21 cellular contexts compared by ENCODE assay signal in the genomic region with DNA sequence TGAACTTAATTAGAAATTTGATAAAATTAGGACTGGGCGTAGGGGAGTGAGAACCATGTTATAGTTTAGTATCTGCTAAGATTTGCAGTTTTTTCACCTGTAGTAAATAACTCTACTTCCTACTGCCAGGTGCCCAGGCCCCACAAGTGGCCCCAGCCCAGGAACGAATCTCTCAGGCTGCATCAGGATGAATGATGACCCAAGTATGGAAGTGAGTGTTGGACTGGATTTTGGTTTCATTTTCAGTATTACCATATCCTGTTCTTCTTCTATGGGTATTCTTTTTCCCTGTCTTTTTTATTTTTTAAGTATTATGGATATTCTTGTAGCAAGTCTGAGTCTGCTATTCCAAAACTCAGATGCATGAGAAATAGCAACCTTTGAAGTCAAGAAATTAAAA.
DNase-seq lines count a peak whose midpoint lies in the region; ATAC-seq, FAIRE-seq and TF ChIP-seq lines count a peak whose summit lies in the region.
"Had no signal": no experiment of that assay in that cellular context is flagged by ENCODE, and none has a peak within 500 bp of the region (broad histone marks: within the 10 kb centered on the region; RNA-seq: fewer than 3 reads in every experiment).

No MANE protein-coding gene starts in this region.

- H4K20me1 ChIP-seq in HepG2 (ENCODE audit: insufficient read depth, low read length) (no peaks in the 10 kb centered on the region), OCI-LY7 (ENCODE audit: insufficient read depth, low read length) (peaks cover 20% of the 10 kb centered on the region; the same call in 1 of the 2 replicates), neural progenitor cell (ENCODE audit: low read depth) (no peaks in the 10 kb centered on the region)

- TF ChIP-seq EP300 in HepG2 (IDR thresholded peaks at IDR 0.05; ENCODE audit: low read depth in 2 of 2, low read length in 2 of 2) (no peak), HepG2 (CRISPR knock-in tag; IDR thresholded peaks at IDR 0.05; ENCODE audit: borderline replicate concordance) (no peak)

- H3K27ac ChIP-seq in right lobe of liver: no peak overlapping the region
- H3K27ac ChIP-seq in HepG2 (ENCODE audit: extremely low read length, insufficient read depth, low read length): no peak overlapping the region
- peak overlapping the region; percentile 6 for H3K27ac ChIP-seq in OCI-LY7 (ENCODE audit: low read depth, low read length, poor library complexity, severe bottlenecking)
- H3K27ac ChIP-seq in foreskin keratinocyte: no peak overlapping the region
- no peak overlapping the region for H3K27ac ChIP-seq in neural progenitor cell
- H3K27ac ChIP-seq: breast epithelium, thoracic aorta had no signal

- H3K4me2 ChIP-seq in HepG2 (ENCODE audit: low read depth, low read length): no peak overlapping the region
- no peak overlapping the region for H3K4me2 ChIP-seq in OCI-LY7 (ENCODE audit: low read length)
- no peak overlapping the region for H3K4me2 ChIP-seq in neural progenitor cell

- H2AFZ ChIP-seq in HepG2 (ENCODE audit: low read length): no peak overlapping the region
- no peak overlapping the region for H2AFZ ChIP-seq in OCI-LY7 (ENCODE audit: low read length)
- H2AFZ ChIP-seq in neural progenitor cell (replicated peaks): no peak overlapping the region

- no peak overlapping the region for H3K4me3 Mint-ChIP-seq in neural progenitor cell
- H3K4me3 Mint-ChIP-seq: nephron; stimulated activated naive B cell treated with anti-CD40 and anti-IgM and Interleukin-4, amounts not matched to agents 10 μg/mL and 1 μg/mL and 100 μg/mL, for 72 hours had no signal

- no peaks in the 10 kb centered on the region for H3K9me3 Mint-ChIP-seq in neural progenitor cell
- H3K9me3 Mint-ChIP-seq: CD4-positive, alpha-beta memory T cell; nephron had no signal

- H3K79me2 ChIP-seq in HepG2 (ENCODE audit: insufficient read depth, low read length) (no peaks in the 10 kb centered on the region), OCI-LY7 (ENCODE audit: insufficient read depth, low read depth, low read length) (peaks cover 100% of the 10 kb centered on the region), neural progenitor cell (ENCODE audit: low read depth) (no peaks in the 10 kb centered on the region)

- intact Hi-C loops in right lobe of liver (cut with DNase I) (no loop called here), HepG2 (cut with micrococcal nuclease; ENCODE audit: unreplicated experiment) (no loop called here), OCI-LY7 (cut with micrococcal nuclease; ENCODE audit: unreplicated experiment) (no loop called here)

- ATAC-seq in right lobe of liver (peak; percentile 36 to 65 (median 56)), HepG2 (no peak), foreskin keratinocyte (peak; percentile 43), GM21723 (IDR thresholded peaks at IDR 0.05; ENCODE audit: unreplicated experiment) (no peak), HG02759 (IDR thresholded peaks at IDR 0.05; ENCODE audit: unreplicated experiment) (no peak)
- ATAC-seq: stimulated activated naive B cell treated with anti-CD40 and anti-IgM and Interleukin-4, amounts not matched to agents 10 μg/mL and 1 μg/mL and 100 μg/mL, for 72 hours had no signal

- FAIRE-seq in HepG2 (lab: Jason Lieb, UNC) (no peak), GM12892 (lab: Jason Lieb, UNC) (no peak)
- FAIRE-seq: endothelial cell of umbilical vein, keratinocyte had no signal

- in situ Hi-C loops in HepG2 (cut with HindIII; ENCODE audit: extremely low pct_ligation_motif_present, low pct_unique_long_range_greater_than_20kb): no loop called here

- BruUV-seq in HepG2 (replicated peaks; lab: Mats Ljungman, UMichigan) (no TSS peak), OCI-LY7 (replicated peaks; lab: Mats Ljungman, UMichigan) (no TSS peak)

- H3K36me3 Mint-ChIP-seq in neural progenitor cell: no peaks in the 10 kb centered on the region

- 47% methylated on average over 2 of the region's 2 CpGs for WGBS in right lobe of liver (ENCODE audit: insufficient coverage, low coverage, low lambda C conversion rate, missing lambda C conversion rate)
- WGBS in HepG2 (ENCODE audit: low lambda C conversion rate): 58% methylated on average over 2 of the region's 2 CpGs

- H3K4me1 Mint-ChIP-seq in neural progenitor cell: no peaks in the 10 kb centered on the region
- H3K4me1 Mint-ChIP-seq: nephron had no signal

- TF ChIP-seq CTCF in right lobe of liver (IDR thresholded peaks at IDR 0.05) (no peak), HepG2 (CRISPR knock-in tag; IDR thresholded peaks at IDR 0.05) (no peak), OCI-LY7 (conservative IDR thresholded peaks at IDR 0.05; ENCODE audit: low read length) (no peak), foreskin keratinocyte (conservative IDR thresholded peaks at IDR 0.05) (no peak), neural progenitor cell (IDR thresholded peaks at IDR 0.05) (no peak)

- peaks cover 2% of the 10 kb centered on the region for H3K27me3 Mint-ChIP-seq in neural progenitor cell (ENCODE audit: insufficient read depth, low read depth)
- H3K27me3 Mint-ChIP-seq: CD4-positive, alpha-beta memory T cell; stimulated activated naive B cell treated with anti-CD40 and anti-IgM and Interleukin-4, amounts not matched to agents 10 μg/mL and 1 μg/mL and 100 μg/mL, for 72 hours had no signal

- H3K36me3 ChIP-seq in right lobe of liver (no peaks in the 10 kb centered on the region), HepG2 (replicated peaks in 1 of 2; ENCODE audit: control insufficient read depth in 1 of 2, insufficient read depth in 2 of 2, low read length in 2 of 2) (no peaks in the 10 kb centered on the region), OCI-LY7 (ENCODE audit: insufficient read depth, low read length) (peaks cover 100% of the 10 kb centered on the region), neural progenitor cell (no peaks in the 10 kb centered on the region)
- H3K36me3 ChIP-seq: breast epithelium, thoracic aorta had no signal

- CTCF ChIA-PET in HepG2 (lab: Yijun Ruan, JAX; ENCODE audit: low intra/inter-chr PET ratio, low total read pairs): no interaction called here
- CTCF ChIA-PET in OCI-LY7 (lab: Charles Lee; ENCODE audit: unreplicated experiment): no interaction called here

- H3K27ac Mint-ChIP-seq in neural progenitor cell: no peak overlapping the region
- H3K27ac Mint-ChIP-seq: nephron had no signal

- H3K27me3 ChIP-seq in right lobe of liver (no peaks in the 10 kb centered on the region), HepG2 (ENCODE audit: control insufficient read depth in 1 of 2, insufficient read depth in 2 of 2, low read length in 2 of 2) (no peaks in the 10 kb centered on the region; a peak in 1 of 5 replicates), foreskin keratinocyte (no peaks in the 10 kb centered on the region), neural progenitor cell (no peaks in the 10 kb centered on the region)
- H3K27me3 ChIP-seq: breast epithelium had no signal

- no peak for DNase-seq in right lobe of liver
- DNase-seq in HepG2 (ENCODE audit: low spot score): no peak
- DNase-seq in OCI-LY7 (ENCODE audit: low spot score): no peak
- no peak for DNase-seq in foreskin keratinocyte
- DNase-seq in GM12892 (ENCODE audit: insufficient read length): no peak
- no peak for DNase-seq in neural progenitor cell (ENCODE audit: low spot score)
- DNase-seq: activated CD4-positive, alpha-beta T cell treated with anti-CD3 and anti-CD28 coated beads, Interleukin-2, amount 50 U/mL, for 4 hours; activated gamma-delta T cell treated with Interleukin-2 at 50 U/mL for 16 hours; CD4-positive, alpha-beta memory T cell; DMS79 treated with DMSO at 0.1 percent for 48 hours; foreskin melanocyte; NCI-H187; posterior cingulate gyrus; stimulated activated naive B cell treated with anti-CD40 and anti-IgM and Interleukin-4, amounts not matched to agents 10 μg/mL and 1 μg/mL and 100 μg/mL, for 72 hours had no signal

- TF ChIP-seq RAD21 in HepG2 (CRISPR knock-in tag; IDR thresholded peaks at IDR 0.05): no peak

- H3K4me1 ChIP-seq in right lobe of liver (no peaks in the 10 kb centered on the region), HepG2 (ENCODE audit: insufficient read depth, low read length) (no peaks in the 10 kb centered on the region), OCI-LY7 (ENCODE audit: insufficient read depth, low read length, poor library complexity, severe bottlenecking) (peaks cover 12% of the 10 kb centered on the region), foreskin keratinocyte (no peaks in the 10 kb centered on the region), neural progenitor cell (peaks cover 1% of the 10 kb centered on the region)
- H3K4me1 ChIP-seq: breast epithelium had no signal

- POLR2A ChIA-PET in HepG2 (lab: Yijun Ruan, JAX) (no interaction called here), OCI-LY7 (lab: Charles Lee) (no interaction called here)

- H3K4me3 ChIP-seq in right lobe of liver (no peak overlapping the region), HepG2 (replicated peaks in 1 of 3; ENCODE audit: insufficient read depth in 1 of 3, low read depth in 2 of 3, low read length in 3 of 3) (no peak overlapping the region), OCI-LY7 (ENCODE audit: low read depth, low read length, poor library complexity, severe bottlenecking) (no peak overlapping the region), neural progenitor cell (no peak overlapping the region)
- H3K4me3 ChIP-seq: breast epithelium, thoracic aorta had no signal

- H3K9me3 ChIP-seq in right lobe of liver (no peaks in the 10 kb centered on the region), HepG2 (ENCODE audit: low read length) (no peaks in the 10 kb centered on the region), OCI-LY7 (ENCODE audit: low read length) (no peaks in the 10 kb centered on the region), neural progenitor cell (ENCODE audit: low read depth) (no peaks in the 10 kb centered on the region)
- H3K9me3 ChIP-seq: breast epithelium, thoracic aorta had no signal

- H3F3A ChIP-seq in neural progenitor cell (ENCODE audit: low read depth): no peaks in the 10 kb centered on the region

- TF ChIP-seq POLR2A in right lobe of liver (IDR thresholded peaks at IDR 0.05) (no peak), HepG2 (IDR thresholded peaks at IDR 0.05; ENCODE audit: insufficient read depth in 1 of 2, low read depth in 2 of 2, low read length in 2 of 2) (no peak), GM12892 (IDR thresholded peaks at IDR 0.05; ENCODE audit: low read depth, low read length) (no peak)

- H3K9me2 ChIP-seq in OCI-LY7 (ENCODE audit: insufficient read depth, low read length): no peaks in the 10 kb centered on the region

- H3K9ac ChIP-seq in HepG2 (ENCODE audit: insufficient read depth, low read depth, low read length) (no peak overlapping the region), neural progenitor cell (no peak overlapping the region)

TF ChIP-seq in HepG2, 621 proteins besides CTCF, POLR2A, EP300 and RAD21 (continues in another document):
- TF ChIP-seq, protein P1, sequence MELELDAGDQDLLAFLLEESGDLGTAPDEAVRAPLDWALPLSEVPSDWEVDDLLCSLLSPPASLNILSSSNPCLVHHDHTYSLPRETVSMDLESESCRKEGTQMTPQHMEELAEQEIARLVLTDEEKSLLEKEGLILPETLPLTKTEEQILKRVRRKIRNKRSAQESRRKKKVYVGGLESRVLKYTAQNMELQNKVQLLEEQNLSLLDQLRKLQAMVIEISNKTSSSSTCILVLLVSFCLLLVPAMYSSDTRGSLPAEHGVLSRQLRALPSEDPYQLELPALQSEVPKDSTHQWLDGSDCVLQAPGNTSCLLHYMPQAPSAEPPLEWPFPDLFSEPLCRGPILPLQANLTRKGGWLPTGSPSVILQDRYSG (CRISPR knock-in tag; IDR thresholded peaks at IDR 0.05): no peak
- TF ChIP-seq GTF2F1 (IDR thresholded peaks at IDR 0.05; ENCODE audit: low read length): no peak

Comparison
In these comparisons a context has a peak if more than half of its experiments do, and no peak if none do; other contexts are left out.
1. ATAC-seq: peak in right lobe of liver (4 of 4) and foreskin keratinocyte (single experiment); none in HepG2 (single experiment), GM21723 (single experiment) and HG02759 (single experiment).